1 cellular context compared by ENCODE assay signal in genomic region chrX:133929836-133930464, GRCh38.
TF ChIP-seq lines count a peak whose summit lies in the region.

No MANE protein-coding gene starts in this region.

TF ChIP-seq in HepG2, 621 proteins besides CTCF, POLR2A, EP300 and RAD21 (continued from another document):
- TF ChIP-seq, protein P1, sequence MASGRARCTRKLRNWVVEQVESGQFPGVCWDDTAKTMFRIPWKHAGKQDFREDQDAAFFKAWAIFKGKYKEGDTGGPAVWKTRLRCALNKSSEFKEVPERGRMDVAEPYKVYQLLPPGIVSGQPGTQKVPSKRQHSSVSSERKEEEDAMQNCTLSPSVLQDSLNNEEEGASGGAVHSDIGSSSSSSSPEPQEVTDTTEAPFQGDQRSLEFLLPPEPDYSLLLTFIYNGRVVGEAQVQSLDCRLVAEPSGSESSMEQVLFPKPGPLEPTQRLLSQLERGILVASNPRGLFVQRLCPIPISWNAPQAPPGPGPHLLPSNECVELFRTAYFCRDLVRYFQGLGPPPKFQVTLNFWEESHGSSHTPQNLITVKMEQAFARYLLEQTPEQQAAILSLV (CRISPR knock-in tag; IDR thresholded peaks at IDR 0.05; ENCODE audit: borderline replicate concordance): no peak
